In the genomic region with DNA sequence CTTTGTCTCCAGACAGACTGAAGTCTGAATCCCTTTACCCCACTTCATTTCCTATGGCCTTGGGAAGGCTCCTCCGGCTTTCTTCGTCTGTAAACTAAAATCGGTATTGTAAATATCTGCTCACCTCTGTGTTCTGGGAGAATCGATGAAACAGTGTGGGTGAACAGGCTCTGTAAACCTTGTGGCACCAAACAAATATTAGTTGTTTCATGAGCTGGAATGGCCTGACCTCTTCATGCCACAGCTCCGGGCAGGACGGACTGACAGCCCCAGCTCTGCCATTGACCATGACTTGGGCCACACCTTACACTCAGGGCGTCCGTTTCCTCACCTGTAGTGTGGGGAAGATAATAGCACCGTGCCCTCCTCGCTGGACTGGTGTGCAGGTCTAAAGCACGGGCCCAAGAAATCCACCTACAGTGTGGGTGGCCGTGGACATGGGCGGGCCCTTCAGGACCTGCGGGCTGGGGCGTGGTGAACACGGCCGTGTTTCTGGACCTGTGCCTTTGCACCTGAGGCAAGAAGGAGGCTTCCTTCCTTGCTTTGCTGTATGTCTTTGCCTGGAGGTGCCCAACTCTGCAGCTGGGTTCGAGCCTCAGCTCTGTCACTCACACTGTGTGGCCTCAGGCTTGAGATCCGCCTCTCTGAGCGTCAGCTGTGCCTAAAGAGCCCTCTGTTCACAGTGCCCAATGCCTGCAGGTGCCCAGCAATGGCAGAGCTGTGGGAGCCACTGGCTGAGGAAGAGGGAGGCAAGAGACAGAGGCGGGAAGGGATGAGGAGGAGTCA, we compare ENCODE assay signal across 1 cellular context.
TF ChIP-seq lines count a peak whose summit lies in the region.

No MANE protein-coding gene starts in this region.

TF ChIP-seq in HepG2, 621 proteins besides CTCF, POLR2A, EP300 and RAD21 (continued from another document and continues in another):
- TF ChIP-seq MTERF4 (CRISPR knock-in tag; IDR thresholded peaks at IDR 0.05) (no peak), ZNF800 (CRISPR knock-in tag; IDR thresholded peaks at IDR 0.05) (no peak), SYNCRIP (IDR thresholded peaks at IDR 0.05; ENCODE audit: insufficient read depth, low read depth, low read length) (no peak), ZNF431 (CRISPR knock-in tag; IDR thresholded peaks at IDR 0.05; ENCODE audit: borderline replicate concordance, low read depth) (no peak), AKAP8 (CRISPR knock-in tag; IDR thresholded peaks at IDR 0.05) (no peak), HMGA1 (CRISPR knock-in tag; conservative IDR thresholded peaks at IDR 0.05) (no peak), ZNF446 (CRISPR knock-in tag; IDR thresholded peaks at IDR 0.05) (no peak), ZBTB43 (CRISPR knock-in tag; conservative IDR thresholded peaks at IDR 0.05) (no peak), BORCS8-MEF2B (CRISPR knock-in tag; IDR thresholded peaks at IDR 0.05) (0 out of 2 replicates have a peak, but pooled peaks have one; percentile 8), ATF7 (IDR thresholded peaks at IDR 0.05) (no peak), ATF7 (CRISPR knock-in tag; IDR thresholded peaks at IDR 0.05) (no peak), THAP9 (CRISPR knock-in tag; IDR thresholded peaks at IDR 0.05; ENCODE audit: borderline replicate concordance) (peak; percentile 27; the same call in 1 of the 2 replicates), ZNF878 (CRISPR knock-in tag; IDR thresholded peaks at IDR 0.05) (0 out of 2 replicates have a peak, but pooled peaks have one; percentile 31), ZNF670 (CRISPR knock-in tag; IDR thresholded peaks at IDR 0.05; ENCODE audit: borderline replicate concordance) (no peak), RBAK (CRISPR knock-in tag; IDR thresholded peaks at IDR 0.05) (no peak), AHR (CRISPR knock-in tag; IDR thresholded peaks at IDR 0.05) (no peak), ZNF496 (CRISPR knock-in tag; IDR thresholded peaks at IDR 0.05; ENCODE audit: insufficient replicate concordance) (no peak), ESRRA (CRISPR knock-in tag; IDR thresholded peaks at IDR 0.05; ENCODE audit: low read depth) (peak; percentile 40; the same call in 1 of the 2 replicates), ZFP36 (IDR thresholded peaks at IDR 0.05; ENCODE audit: borderline replicate concordance, low read depth, low read length, partially characterized antibody) (no peak), ZNF550 (CRISPR knock-in tag; IDR thresholded peaks at IDR 0.05; ENCODE audit: borderline replicate concordance) (no peak), ZNF124 (CRISPR knock-in tag; IDR thresholded peaks at IDR 0.05) (no peak), ZNF678 (CRISPR knock-in tag; IDR thresholded peaks at IDR 0.05) (no peak), CENPX (CRISPR knock-in tag; IDR thresholded peaks at IDR 0.05) (no peak), ZFY (CRISPR knock-in tag; IDR thresholded peaks at IDR 0.05) (no peak), ZNF3 (CRISPR knock-in tag; IDR thresholded peaks at IDR 0.05) (no peak), BCL6 (CRISPR knock-in tag; IDR thresholded peaks at IDR 0.05) (peak; percentile 94), ZNF101 (CRISPR knock-in tag; IDR thresholded peaks at IDR 0.05; ENCODE audit: borderline replicate concordance, low read depth) (no peak), MED13 (CRISPR knock-in tag; IDR thresholded peaks at IDR 0.05) (no peak), ZNF879 (CRISPR knock-in tag; IDR thresholded peaks at IDR 0.05) (no peak), ZNF639 (CRISPR knock-in tag; conservative IDR thresholded peaks at IDR 0.05) (no peak), ZNF282 (IDR thresholded peaks at IDR 0.05; ENCODE audit: partially characterized antibody) (no peak), RORA (CRISPR knock-in tag; IDR thresholded peaks at IDR 0.05) (no peak), ZNF773 (CRISPR knock-in tag; IDR thresholded peaks at IDR 0.05; ENCODE audit: borderline replicate concordance) (no peak), SNAPC5 (CRISPR knock-in tag; IDR thresholded peaks at IDR 0.05; ENCODE audit: borderline replicate concordance) (no peak), ZNF672 (CRISPR knock-in tag; IDR thresholded peaks at IDR 0.05) (no peak), EZH2 (conservative IDR thresholded peaks at IDR 0.05; ENCODE audit: low read depth, low read length) (no peak), KDM3A (CRISPR knock-in tag; IDR thresholded peaks at IDR 0.05; ENCODE audit: low read depth) (no peak), RAD51 (IDR thresholded peaks at IDR 0.05; ENCODE audit: borderline replicate concordance) (no peak), ZNF543 (CRISPR knock-in tag; IDR thresholded peaks at IDR 0.05) (no peak)
- TF ChIP-seq, protein P1, sequence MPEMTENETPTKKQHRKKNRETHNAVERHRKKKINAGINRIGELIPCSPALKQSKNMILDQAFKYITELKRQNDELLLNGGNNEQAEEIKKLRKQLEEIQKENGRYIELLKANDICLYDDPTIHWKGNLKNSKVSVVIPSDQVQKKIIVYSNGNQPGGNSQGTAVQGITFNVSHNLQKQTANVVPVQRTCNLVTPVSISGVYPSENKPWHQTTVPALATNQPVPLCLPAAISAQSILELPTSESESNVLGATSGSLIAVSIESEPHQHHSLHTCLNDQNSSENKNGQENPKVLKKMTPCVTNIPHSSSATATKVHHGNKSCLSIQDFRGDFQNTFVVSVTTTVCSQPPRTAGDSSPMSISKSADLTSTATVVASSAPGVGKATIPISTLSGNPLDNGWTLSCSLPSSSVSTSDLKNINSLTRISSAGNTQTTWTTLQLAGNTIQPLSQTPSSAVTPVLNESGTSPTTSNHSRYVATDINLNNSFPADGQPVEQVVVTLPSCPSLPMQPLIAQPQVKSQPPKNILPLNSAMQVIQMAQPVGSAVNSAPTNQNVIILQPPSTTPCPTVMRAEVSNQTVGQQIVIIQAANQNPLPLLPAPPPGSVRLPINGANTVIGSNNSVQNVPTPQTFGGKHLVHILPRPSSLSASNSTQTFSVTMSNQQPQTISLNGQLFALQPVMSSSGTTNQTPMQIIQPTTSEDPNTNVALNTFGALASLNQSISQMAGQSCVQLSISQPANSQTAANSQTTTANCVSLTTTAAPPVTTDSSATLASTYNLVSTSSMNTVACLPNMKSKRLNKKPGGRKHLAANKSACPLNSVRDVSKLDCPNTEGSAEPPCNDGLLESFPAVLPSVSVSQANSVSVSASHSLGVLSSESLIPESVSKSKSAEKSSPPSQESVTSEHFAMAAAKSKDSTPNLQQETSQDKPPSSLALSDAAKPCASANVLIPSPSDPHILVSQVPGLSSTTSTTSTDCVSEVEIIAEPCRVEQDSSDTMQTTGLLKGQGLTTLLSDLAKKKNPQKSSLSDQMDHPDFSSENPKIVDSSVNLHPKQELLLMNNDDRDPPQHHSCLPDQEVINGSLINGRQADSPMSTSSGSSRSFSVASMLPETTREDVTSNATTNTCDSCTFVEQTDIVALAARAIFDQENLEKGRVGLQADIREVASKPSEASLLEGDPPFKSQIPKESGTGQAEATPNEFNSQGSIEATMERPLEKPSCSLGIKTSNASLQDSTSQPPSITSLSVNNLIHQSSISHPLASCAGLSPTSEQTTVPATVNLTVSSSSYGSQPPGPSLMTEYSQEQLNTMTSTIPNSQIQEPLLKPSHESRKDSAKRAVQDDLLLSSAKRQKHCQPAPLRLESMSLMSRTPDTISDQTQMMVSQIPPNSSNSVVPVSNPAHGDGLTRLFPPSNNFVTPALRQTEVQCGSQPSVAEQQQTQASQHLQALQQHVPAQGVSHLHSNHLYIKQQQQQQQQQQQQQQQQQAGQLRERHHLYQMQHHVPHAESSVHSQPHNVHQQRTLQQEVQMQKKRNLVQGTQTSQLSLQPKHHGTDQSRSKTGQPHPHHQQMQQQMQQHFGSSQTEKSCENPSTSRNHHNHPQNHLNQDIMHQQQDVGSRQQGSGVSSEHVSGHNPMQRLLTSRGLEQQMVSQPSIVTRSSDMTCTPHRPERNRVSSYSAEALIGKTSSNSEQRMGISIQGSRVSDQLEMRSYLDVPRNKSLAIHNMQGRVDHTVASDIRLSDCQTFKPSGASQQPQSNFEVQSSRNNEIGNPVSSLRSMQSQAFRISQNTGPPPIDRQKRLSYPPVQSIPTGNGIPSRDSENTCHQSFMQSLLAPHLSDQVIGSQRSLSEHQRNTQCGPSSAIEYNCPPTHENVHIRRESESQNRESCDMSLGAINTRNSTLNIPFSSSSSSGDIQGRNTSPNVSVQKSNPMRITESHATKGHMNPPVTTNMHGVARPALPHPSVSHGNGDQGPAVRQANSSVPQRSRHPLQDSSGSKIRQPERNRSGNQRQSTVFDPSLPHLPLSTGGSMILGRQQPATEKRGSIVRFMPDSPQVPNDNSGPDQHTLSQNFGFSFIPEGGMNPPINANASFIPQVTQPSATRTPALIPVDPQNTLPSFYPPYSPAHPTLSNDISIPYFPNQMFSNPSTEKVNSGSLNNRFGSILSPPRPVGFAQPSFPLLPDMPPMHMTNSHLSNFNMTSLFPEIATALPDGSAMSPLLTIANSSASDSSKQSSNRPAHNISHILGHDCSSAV (CRISPR knock-in tag; IDR thresholded peaks at IDR 0.05; ENCODE audit: borderline replicate concordance), result no peak
- TF ChIP-seq, protein P2, sequence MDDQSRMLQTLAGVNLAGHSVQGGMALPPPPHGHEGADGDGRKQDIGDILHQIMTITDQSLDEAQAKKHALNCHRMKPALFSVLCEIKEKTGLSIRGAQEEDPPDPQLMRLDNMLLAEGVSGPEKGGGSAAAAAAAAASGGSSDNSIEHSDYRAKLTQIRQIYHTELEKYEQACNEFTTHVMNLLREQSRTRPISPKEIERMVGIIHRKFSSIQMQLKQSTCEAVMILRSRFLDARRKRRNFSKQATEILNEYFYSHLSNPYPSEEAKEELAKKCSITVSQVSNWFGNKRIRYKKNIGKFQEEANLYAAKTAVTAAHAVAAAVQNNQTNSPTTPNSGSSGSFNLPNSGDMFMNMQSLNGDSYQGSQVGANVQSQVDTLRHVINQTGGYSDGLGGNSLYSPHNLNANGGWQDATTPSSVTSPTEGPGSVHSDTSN (CRISPR knock-in tag; IDR thresholded peaks at IDR 0.05; ENCODE audit: borderline replicate concordance), result no peak
